Comparison of ENCODE assay signal across 12 cellular contexts in genomic region chr17:60091908-60092331, GRCh38. TPM values are rescaled to one million over a fixed set of nuclear protein-coding genes. Genes with fewer than 3 reads are reported as not detected.
DNase-seq lines count a peak whose midpoint lies in the region; ATAC-seq, FAIRE-seq and TF ChIP-seq lines count a peak whose summit lies in the region.
"Had no signal": no experiment of that assay in that cellular context is flagged by ENCODE, and none has a peak within 500 bp of the region (broad histone marks: within the 10 kb centered on the region; RNA-seq: fewer than 3 reads in every experiment).

No MANE protein-coding gene starts in this region.

- ATAC-seq in GM12878 (peak; percentile 37), memory B cell (ENCODE audit: low read depth) (peak; percentile 23), GM19467 (IDR thresholded peaks at IDR 0.05; ENCODE audit: unreplicated experiment) (no peak), HG02970 (IDR thresholded peaks at IDR 0.05; ENCODE audit: low FRiP score, unreplicated experiment) (no peak)

- H3K4me3 Mint-ChIP-seq in memory B cell: peak overlapping the region; percentile 55
- H3K4me3 Mint-ChIP-seq: natural killer cell treated with Interleukin-12 subunit alpha and Interleukin-12 subunit beta and Interleukin-15 and Interleukin-18, amount 100 ng/mL, for 72 hours had no signal

- no peak for TF ChIP-seq EP300 in GM12878 (IDR thresholded peaks at IDR 0.05; ENCODE audit: borderline replicate concordance in 1 of 2, control insufficient read depth in 1 of 2, low read depth in 2 of 2, low read length in 2 of 2)

- H3K9me3 ChIP-seq in GM12878 (replicated peaks; ENCODE audit: control insufficient read depth, insufficient read depth, low read length): peaks cover 5% of the 10 kb centered on the region; the same call in 2 of the 3 replicates
- H3K9me3 ChIP-seq: ascending aorta had no signal

- TF ChIP-seq RAD21 in GM12878 (IDR thresholded peaks at IDR 0.05; ENCODE audit: insufficient read depth, low read depth, low read length): no peak

- H3K4me1 ChIP-seq in ACC112 (ENCODE audit: control insufficient read depth, insufficient read depth, low read length, unreplicated experiment) (peaks cover 33% of the 10 kb centered on the region), GM12878 (ENCODE audit: control insufficient read depth, insufficient read depth, low read length) (peaks cover 45% of the 10 kb centered on the region)

- no peaks in the 10 kb centered on the region for H4K20me1 ChIP-seq in GM12878 (ENCODE audit: control insufficient read depth, insufficient read depth)
- H4K20me1 ChIP-seq: BLaER1 treated with 17β-estradiol and CSF1 and Interleukin-3, amounts not matched to agents 10 nM and 100 nM had no signal

- CTCF ChIA-PET in GM12878 (lab: Yijun Ruan, JAX): interaction anchor here (0.6 to 4.7 kb wide), 5 partner anchors 11 to 177 kb away, joined by 3 to 46 read pairs (median 4); partner anchors contain the start of gene HEATR6

- peaks cover 58% of the 10 kb centered on the region for H3K4me1 Mint-ChIP-seq in memory B cell

- H2AFZ ChIP-seq in ACC112 (ENCODE audit: low read length, unreplicated experiment): no peak overlapping the region
- H2AFZ ChIP-seq in GM12878 (ENCODE audit: control insufficient read depth, low read depth, low read length): no peak overlapping the region; the same call in 1 of the 2 replicates

- DNase-seq in KBM-7 (peak; percentile 57), GM12878 (ENCODE audit: low read depth, low spot score) (no peak), memory B cell (ENCODE audit: low spot score in 2 of 2) (no peak), putamen (ENCODE audit: low spot score) (no peak), DMS79 (lab: John Stamatoyannopoulos, UW) (no peak)
- DNase-seq: activated CD4-positive, alpha-beta T cell treated with anti-CD3 and anti-CD28 coated beads, Interleukin-2, amount 50 U/mL, for 48 hours had no signal

- SMC1A ChIA-PET in GM12878 (lab: Charles Lee; ENCODE audit: uncharacterized antibody, unreplicated experiment): interaction anchor here (0.7 to 3.4 kb wide), 9 partner anchors 10 to 304 kb away, joined by 3 to 31 read pairs (median 4); partner anchors contain the start of gene HEATR6

- WGBS in GM12878 (ENCODE audit: insufficient coverage, insufficient replicate concordance, low lambda C conversion rate, missing lambda C conversion rate): 26% methylated on average over 2 of the region's 2 CpGs

- no peaks in the 10 kb centered on the region for H3K27me3 ChIP-seq in ACC112 (ENCODE audit: insufficient read depth, low read length)
- no peaks in the 10 kb centered on the region for H3K27me3 ChIP-seq in GM12878 (replicated peaks in 1 of 2; ENCODE audit: control insufficient read depth in 2 of 2, insufficient read depth in 2 of 2, low read length in 1 of 2)
- H3K27me3 ChIP-seq: ascending aorta; BLaER1 treated with 17β-estradiol and CSF1 and Interleukin-3, amounts not matched to agents 10 nM and 100 nM had no signal

- H3K36me3 ChIP-seq in ACC112 (ENCODE audit: insufficient read depth, low read length): no peaks in the 10 kb centered on the region
- H3K36me3 ChIP-seq in GM12878 (ENCODE audit: control insufficient read depth in 2 of 2, insufficient read depth in 2 of 2, low read length in 1 of 2): no peaks in the 10 kb centered on the region
- H3K36me3 ChIP-seq: ascending aorta; BLaER1 treated with 17β-estradiol and CSF1 and Interleukin-3, amounts not matched to agents 10 nM and 100 nM had no signal

- peaks cover 1% of the 10 kb centered on the region for H3K9me3 Mint-ChIP-seq in memory B cell

- RAD21 ChIA-PET in GM12878 (lab: Charles Lee; ENCODE audit: unreplicated experiment): interaction anchor here (0.6 to 2.9 kb wide), 2 partner anchors 14 to 374 kb away, joined by 5 to 11 read pairs; partner anchors contain the start of gene HEATR6

- intact Hi-C loops in GM12878 (cut with micrococcal nuclease; ENCODE audit: unreplicated experiment): no loop called here

- in situ Hi-C loops in KBM-7 (cut with MboI; ENCODE audit: low pct_unique_long_range_greater_than_20kb, low sequenced_read_pairs) (no loop called here), GM12878 (cut with MboI) (no loop called here)

- peaks cover 6% of the 10 kb centered on the region for H3K36me3 Mint-ChIP-seq in memory B cell

- H3K4me2 ChIP-seq in GM12878 (ENCODE audit: control insufficient read depth, insufficient read depth): peak overlapping the region; percentile 51; the same call in 1 of the 2 replicates

- no peaks in the 10 kb centered on the region for H3K79me2 ChIP-seq in ACC112 (ENCODE audit: control insufficient read depth, insufficient read depth, low read length, unreplicated experiment)
- no peaks in the 10 kb centered on the region for H3K79me2 ChIP-seq in GM12878 (ENCODE audit: control insufficient read depth, insufficient read depth, low read length)

- H3K9ac ChIP-seq in GM12878 (ENCODE audit: control insufficient read depth, insufficient read depth, low read length): no peak overlapping the region

- H3K27me3 Mint-ChIP-seq in memory B cell: no peaks in the 10 kb centered on the region

- TF ChIP-seq CTCF in GM12878 (IDR thresholded peaks at IDR 0.05 in 2 of 3, conservative IDR thresholded peaks at IDR 0.05 in 1 of 3; ENCODE audit: control insufficient read depth in 2 of 3, extremely low read depth in 1 of 3, insufficient read depth in 1 of 3, low read depth in 3 of 3, low read length in 3 of 3): no peak

- POLR2A ChIA-PET in GM12878 (lab: Charles Lee): interaction anchor here (0.5 to 3.6 kb wide), 4 partner anchors 13 to 341 kb away, joined by 4 to 42 read pairs (median 6); partner anchors contain the start of genes HEATR6 and USP32

- H3K27ac ChIP-seq in ACC112 (ENCODE audit: low read depth, low read length) (peak overlapping the region; percentile 4), GM12878 (ENCODE audit: control insufficient read depth, insufficient read depth) (no peak overlapping the region; the same call in 1 of the 2 replicates)
- H3K27ac ChIP-seq: ascending aorta had no signal

- H3K4me3 ChIP-seq in ACC112 (ENCODE audit: low read depth, low read length) (no peak overlapping the region), GM12878 (no peak overlapping the region)
- H3K4me3 ChIP-seq: ascending aorta had no signal

- H3K27ac Mint-ChIP-seq in memory B cell: peak overlapping the region; percentile 97
- H3K27ac Mint-ChIP-seq: natural killer cell treated with Interleukin-12 subunit alpha and Interleukin-12 subunit beta and Interleukin-15 and Interleukin-18, amount 100 ng/mL, for 72 hours had no signal

- no peak for FAIRE-seq in GM12878 (lab: Jason Lieb, UNC)

- no TSS peak for BruUV-seq in GM12878 (replicated peaks; lab: Mats Ljungman, UMichigan)

- TF ChIP-seq POLR2A in GM12878 (IDR thresholded peaks at IDR 0.05; ENCODE audit: low read depth, low read length): no peak

TF ChIP-seq in GM12878, 131 proteins besides CTCF, POLR2A, EP300 and RAD21 (continues in another document):
- no peak for TF ChIP-seq SPI1 (IDR thresholded peaks at IDR 0.05; ENCODE audit: borderline replicate concordance, insufficient read depth, low read depth, low read length)
- peak; percentile 44 to 60; a peak in 2 of 4 replicates for TF ChIP-seq IKZF2 (IDR thresholded peaks at IDR 0.05)
- peak; percentile 66 for TF ChIP-seq IKZF1 (conservative IDR thresholded peaks at IDR 0.05)

RNA-seq across cellular contexts. Expression of gene HEATR6, which starts 13.2 kb away (rescaled TPM):
- 32.4 and 37.5 TPM in 2 replicates for total RNA-seq in GM12878 (2013; cell fraction: nucleolus; rRNA removed)
- 11.7 and 12.3 TPM in 2 replicates for total RNA-seq in GM12878 (2014; rRNA removed)
- 9.4 and 9.9 TPM in 2 replicates for total RNA-seq in GM12878 (2014; rRNA removed; fragmentation: Illumina TruSeq; extraction: Trizol)
- 12.9 and 15.1 TPM in 2 replicates for total RNA-seq in GM12878 (2021)
- polyA plus RNA-seq in GM12878 (2011; ENCODE audit: low read depth): 6.0 TPM
- polyA plus RNA-seq in GM12878 (2011; rRNA removed): 10.5 and 13.4 TPM in 2 replicates
- 22.6 and 26.4 TPM in 2 replicates for polyA plus RNA-seq in GM12878 (2011; cell fraction: cytosol; rRNA removed)
- 37.9 and 45.4 TPM in 2 replicates for polyA plus RNA-seq in GM12878 (2011; cell fraction: nucleus; rRNA removed)
- polyA plus RNA-seq in GM12878 (2012): 7.3 and 8.0 TPM in 2 replicates
- polyA plus RNA-seq in GM12878 (2014; fragmentation: Illumina TruSeq; extraction: Trizol): 12.8 and 17.2 TPM in 2 replicates
- polyA plus RNA-seq in GM12878 (2014; fragmentation: Nextera tagmentation; extraction: Ambion mirVana): 1 to 10 TPM; 3.4 to 5.2 TPM
- 7.7 and 11.6 TPM in 2 replicates for polyA plus RNA-seq in GM12878 (2014; rRNA removed)
- 10 to 100 TPM in 1 of 2 experiments, 1 to 10 TPM in 1; 8.4 to 10.9 TPM for polyA plus RNA-seq in GM12878 (2016; fragmentation: Nextera tagmentation; extraction: Ambion mirVana)
- 28.5 and 34.1 TPM in 2 replicates for polyA minus RNA-seq in GM12878 (2011; rRNA and poly(A)+ RNA removed)
- 7.8 and 10.5 TPM in 2 replicates for polyA minus RNA-seq in GM12878 (2011; cell fraction: cytosol; rRNA and poly(A)+ RNA removed)
- 24.2 and 40.6 TPM in 2 replicates for polyA minus RNA-seq in GM12878 (2011; cell fraction: nucleus; rRNA and poly(A)+ RNA removed)

RNA-seq across cellular contexts. Expression of gene CA4, which starts 57.9 kb away (rescaled TPM):
- total RNA-seq in GM12878 (2013; cell fraction: nucleolus; rRNA removed): not detected in 2 replicates
- total RNA-seq in GM12878 (2014; rRNA removed) (not detected in 2 replicates), GM12878 (2014; rRNA removed; fragmentation: Illumina TruSeq; extraction: Trizol) (not detected in 2 replicates), GM12878 (2021) (not detected in 2 replicates)
- polyA plus RNA-seq in GM12878 (2011; ENCODE audit: low read depth): not detected
- polyA plus RNA-seq in GM12878 (2011; rRNA removed) (0.20 and 0.31 TPM in 2 replicates), GM12878 (2014; fragmentation: Illumina TruSeq; extraction: Trizol) (0.13 TPM in 1 of 2 replicates, not detected in the other), GM12878 (2014; fragmentation: Nextera tagmentation; extraction: Ambion mirVana) (not detected), GM12878 (2014; rRNA removed) (not detected in 2 replicates), GM12878 (2016; fragmentation: Nextera tagmentation; extraction: Ambion mirVana) (not detected)
- polyA plus RNA-seq in GM12878 (2011; cell fraction: cytosol; rRNA removed): 0.32 and 0.43 TPM in 2 replicates
- 0.19 and 0.57 TPM in 2 replicates for polyA plus RNA-seq in GM12878 (2011; cell fraction: nucleus; rRNA removed)
- not detected in 2 replicates for polyA plus RNA-seq in GM12878 (2012)
- polyA minus RNA-seq in GM12878 (2011; rRNA and poly(A)+ RNA removed): not detected in 2 replicates
- not detected in 2 replicates for polyA minus RNA-seq in GM12878 (2011; cell fraction: cytosol; rRNA and poly(A)+ RNA removed)
- polyA minus RNA-seq in GM12878 (2011; cell fraction: nucleus; rRNA and poly(A)+ RNA removed): not detected in 2 replicates
- total RNA-seq: natural killer cell treated with Interleukin-12 subunit alpha and Interleukin-12 subunit beta and Interleukin-15 and Interleukin-18, amount 100 ng/mL, for 72 hours had no signal

Comparison
In these comparisons a context has a peak if more than half of its experiments do, and no peak if none do; other contexts are left out.
1. ATAC-seq: peak in GM12878 (single experiment) and memory B cell (single experiment); none in GM19467 (single experiment) and HG02970 (single experiment).